8 cellular contexts compared by ENCODE assay signal in the genomic region with DNA sequence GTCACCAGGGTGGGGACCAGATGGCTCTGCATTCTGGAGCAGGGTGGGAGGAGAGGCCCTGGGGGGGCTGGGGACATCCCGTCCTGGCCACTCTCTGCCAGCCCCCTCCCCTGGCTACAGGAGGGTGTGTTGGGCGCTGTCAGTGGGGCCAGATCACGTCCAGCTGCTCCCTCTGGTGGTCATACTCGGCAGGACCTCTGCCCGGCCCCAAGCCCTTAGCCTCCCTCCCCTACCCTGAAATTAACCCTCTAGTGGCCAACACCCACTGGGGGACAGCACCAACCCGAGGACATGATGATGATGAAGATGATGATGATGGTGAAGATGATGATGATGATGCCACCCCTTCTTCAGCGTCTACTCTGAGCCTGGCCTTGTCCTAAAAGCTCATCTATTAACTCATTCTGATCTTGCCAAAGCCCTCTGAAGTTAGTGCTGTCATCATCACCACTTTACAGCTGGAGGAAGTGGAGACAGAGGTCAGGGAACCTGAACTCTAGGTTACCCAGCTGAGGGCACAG. TPM values are rescaled to one million over a fixed set of nuclear protein-coding genes. Genes with fewer than 3 reads are reported as not detected.
DNase-seq lines count a peak whose midpoint lies in the region; ATAC-seq and TF ChIP-seq lines count a peak whose summit lies in the region.

No MANE protein-coding gene starts in this region.

- H3K36me3 ChIP-seq in SU-DHL-6 (ENCODE audit: low read length), result no peaks in the 10 kb centered on the region
- H3K36me3 ChIP-seq in right atrium auricular region, result no peaks in the 10 kb centered on the region

- H3K27me3 ChIP-seq in SU-DHL-6 (ENCODE audit: low read length), result no peaks in the 10 kb centered on the region
- no peaks in the 10 kb centered on the region for H3K27me3 ChIP-seq in right atrium auricular region

- no peak overlapping the region for H3K4me2 ChIP-seq in SU-DHL-6 (ENCODE audit: low read depth, low read length, poor library complexity, severe bottlenecking)

- TF ChIP-seq CTCF in SU-DHL-6 (IDR thresholded peaks at IDR 0.05; ENCODE audit: insufficient read depth, low read length, poor library complexity, severe bottlenecking), result peak; percentile 87
- TF ChIP-seq CTCF in right atrium auricular region (IDR thresholded peaks at IDR 0.05), result peak; percentile 89 to 97

- no peaks in the 10 kb centered on the region for H3K9me2 ChIP-seq in SU-DHL-6 (replicated peaks; ENCODE audit: insufficient read depth, low read length)

- no peaks in the 10 kb centered on the region for H3K79me2 ChIP-seq in SU-DHL-6 (ENCODE audit: insufficient read depth, low read length)

- no peaks in the 10 kb centered on the region for H3K9me3 ChIP-seq in SU-DHL-6 (ENCODE audit: insufficient read depth, low read length)
- H3K9me3 ChIP-seq in right atrium auricular region, result no peaks in the 10 kb centered on the region

- peaks cover 0 to 65% of the 10 kb centered on the region in 2 donors for H3K4me1 ChIP-seq in right atrium auricular region

- H3K9ac ChIP-seq in SU-DHL-6 (ENCODE audit: low read length), result no peak overlapping the region

- H3K4me3 ChIP-seq in SU-DHL-6 (ENCODE audit: insufficient read depth, low read length, poor library complexity, severe bottlenecking) (no peak overlapping the region), right atrium auricular region (peak overlapping the region; percentile 31 to 50)

- no peaks in the 10 kb centered on the region for H4K20me1 ChIP-seq in SU-DHL-6 (ENCODE audit: low read depth, low read length)

- H3K27ac ChIP-seq in SU-DHL-6 (ENCODE audit: low read depth, low read length) (no peak overlapping the region), right atrium auricular region (peak overlapping the region; percentile 81 to 82)

- H2AFZ ChIP-seq in SU-DHL-6 (ENCODE audit: low read depth, low read length, severe bottlenecking), result no peak overlapping the region

- DNase-seq in ELF-1 (ENCODE audit: low read depth, low spot score) (peak; percentile 97), LHCN-M2 (ENCODE audit: low read depth) (peak; percentile 38), amygdala (lab: John Stamatoyannopoulos, UW) (peak in 53 of 56 donors; percentile 34 to 87 (median 66)), right atrium auricular region (ENCODE audit: low spot score) (peak; percentile 78), putamen (ENCODE audit: low spot score) (peak; percentile 76), NCI-H774 (lab: John Stamatoyannopoulos, UW) (no peak)

- H3F3A ChIP-seq in SU-DHL-6 (ENCODE audit: insufficient read depth), result no peaks in the 10 kb centered on the region

- ATAC-seq in HG02840 (IDR thresholded peaks at IDR 0.05; ENCODE audit: low FRiP score, unreplicated experiment), result no peak

RNA-seq across cellular contexts. Expression of gene LGI4, which starts 0.6 kb away (rescaled TPM):
- not detected in 2 replicates for total RNA-seq in LHCN-M2 (2014; rRNA removed)
- 0.10 TPM for polyA plus RNA-seq in LHCN-M2 (2012)
- total RNA-seq in right atrium auricular region, result 10 to 100 TPM; 10.9 to 42.5 TPM

RNA-seq across cellular contexts. Expression of gene FXYD1, which starts 3.2 kb away (rescaled TPM):
- not detected in 2 replicates for total RNA-seq in LHCN-M2 (2014; rRNA removed)
- 1.8 TPM for polyA plus RNA-seq in LHCN-M2 (2012)
- total RNA-seq in right atrium auricular region, result 100 to 1,000 TPM; 166 to 175 TPM

RNA-seq across cellular contexts. Expression of gene FXYD7, which starts 7.6 kb away (rescaled TPM):
- not detected in 2 replicates for total RNA-seq in LHCN-M2 (2014; rRNA removed)
- polyA plus RNA-seq in LHCN-M2 (2012), result 0.09 TPM
- total RNA-seq in right atrium auricular region, result not detected

RNA-seq across cellular contexts. Expression of gene FXYD5, which starts 19.1 kb away (rescaled TPM):
- 82.0 and 89.8 TPM in 2 replicates for total RNA-seq in LHCN-M2 (2014; rRNA removed)
- polyA plus RNA-seq in LHCN-M2 (2012), result 180 TPM
- 10 to 100 TPM; 31.3 to 77.7 TPM for total RNA-seq in right atrium auricular region

RNA-seq across cellular contexts. Expression of gene FXYD3, which starts 19.8 kb away (rescaled TPM):
- not detected in 2 replicates for total RNA-seq in LHCN-M2 (2014; rRNA removed)
- not detected for polyA plus RNA-seq in LHCN-M2 (2012)
- total RNA-seq in right atrium auricular region, result 1 to 10 TPM in 1 of 2 donors, under 1 TPM in 1; 0.98 to 1.6 TPM

Comparison
In these comparisons a context has a peak if more than half of its experiments do, and no peak if none do; other contexts are left out.
1. RNA of gene LGI4, which starts 0.6 kb away (total RNA-seq): 10.9 to 42.5 TPM in right atrium auricular region; not detected in LHCN-M2; every median in the first group is over 10 times any median in the second.
2. RNA of gene FXYD1, which starts 3.2 kb away (total RNA-seq): 166 to 175 TPM in right atrium auricular region; not detected in LHCN-M2; every median in the first group is over 100 times any median in the second.